In the genomic region with DNA sequence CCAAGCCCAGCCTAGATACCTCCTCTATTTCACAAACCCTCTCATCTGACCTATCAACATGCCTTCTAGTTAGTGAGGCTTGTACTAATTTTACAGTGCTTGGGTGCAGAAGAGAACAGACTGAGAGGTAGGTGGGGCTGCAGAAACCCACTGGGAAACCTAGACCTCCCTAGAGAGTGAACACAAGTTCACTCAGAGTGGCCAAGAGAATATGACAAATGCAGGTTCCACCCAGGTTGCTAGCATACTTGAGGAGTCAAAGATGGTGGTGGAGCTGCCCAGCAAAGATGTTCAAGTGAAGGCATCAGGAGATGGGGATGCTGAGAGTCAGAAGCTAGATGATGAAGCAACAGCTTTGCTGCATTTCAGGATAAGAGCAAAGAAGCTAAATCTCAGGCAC, we compare ENCODE assay signal across 34 cellular contexts.
"Had no signal": no experiment of that assay in that cellular context is flagged by ENCODE, and none has a peak within 500 bp of the region (broad histone marks: within the 10 kb centered on the region; RNA-seq: fewer than 3 reads in every experiment).

No MANE protein-coding gene starts in this region.

- H3K27ac ChIP-seq: KMS-11 had no signal

- H3K9me3 ChIP-seq: MG63 had no signal

- H3K9ac ChIP-seq: KMS-11 had no signal

- H3K36me3 ChIP-seq: MG63 had no signal

- H3K4me3 ChIP-seq: MG63 had no signal

- DNase-seq: Kasumi-1, KG1, MG63, MM.1S, MV-4-11, NCI-H1048, NCI-H1092, NCI-H1092 treated with DMSO at 0.1 percent for 48 hours, NCI-H1105, NCI-H1105 treated with DMSO at 0.1 percent for 48 hours, NCI-H1417, NCI-H1417 treated with DMSO at 0.1 percent for 48 hours, NCI-H1436, NCI-H1436 treated with DMSO at 0.1 percent for 48 hours, NCI-H146, NCI-H1694, NCI-H1694 treated with DMSO at 0.1 percent for 48 hours, NCI-H187, NCI-H187 treated with DMSO at 0.1 percent for 48 hours, NCI-H1930, NCI-H2029, NCI-H2029 treated with DMSO at 0.1 percent for 48 hours, NCI-H2081, NCI-H2081 treated with DMSO at 0.1 percent for 48 hours, NCI-H2107, NCI-H2171, NCI-H2171 treated with DMSO at 0.1 percent for 48 hours, NCI-H2227 treated with DMSO at 0.1 percent for 48 hours, NCI-H226, NCI-H345, NCI-H446, NCI-H446 treated with DMSO at 0.1 percent for 48 hours, NCI-H510A had no signal

- H3K4me2 ChIP-seq: KMS-11 had no signal
